Comparison of ENCODE assay signal across 1 cellular context in the genomic region with DNA sequence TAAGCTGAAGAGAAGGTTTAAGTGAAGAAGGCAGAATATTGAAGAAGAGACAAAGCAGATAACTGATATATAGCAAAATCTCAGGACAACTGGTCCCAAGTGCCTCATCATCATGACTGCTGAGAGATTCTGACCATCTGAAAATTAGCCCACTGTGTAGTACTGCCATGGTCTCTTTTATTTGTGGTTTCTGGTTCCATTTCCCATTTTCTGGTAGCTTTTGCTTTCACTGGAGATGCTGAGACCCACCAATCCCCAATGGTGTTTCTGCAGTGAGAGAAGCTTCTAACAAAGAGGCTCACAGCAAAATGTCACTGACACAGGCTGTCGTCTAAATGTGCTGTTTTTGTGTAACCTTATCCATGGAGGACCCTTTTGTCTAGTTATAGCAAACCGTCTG.
TF ChIP-seq lines count a peak whose summit lies in the region.

No MANE protein-coding gene starts in this region.

TF ChIP-seq in GM12878, 131 proteins besides CTCF, POLR2A, EP300 and RAD21 (continued from another document):
- TF ChIP-seq, protein P1, sequence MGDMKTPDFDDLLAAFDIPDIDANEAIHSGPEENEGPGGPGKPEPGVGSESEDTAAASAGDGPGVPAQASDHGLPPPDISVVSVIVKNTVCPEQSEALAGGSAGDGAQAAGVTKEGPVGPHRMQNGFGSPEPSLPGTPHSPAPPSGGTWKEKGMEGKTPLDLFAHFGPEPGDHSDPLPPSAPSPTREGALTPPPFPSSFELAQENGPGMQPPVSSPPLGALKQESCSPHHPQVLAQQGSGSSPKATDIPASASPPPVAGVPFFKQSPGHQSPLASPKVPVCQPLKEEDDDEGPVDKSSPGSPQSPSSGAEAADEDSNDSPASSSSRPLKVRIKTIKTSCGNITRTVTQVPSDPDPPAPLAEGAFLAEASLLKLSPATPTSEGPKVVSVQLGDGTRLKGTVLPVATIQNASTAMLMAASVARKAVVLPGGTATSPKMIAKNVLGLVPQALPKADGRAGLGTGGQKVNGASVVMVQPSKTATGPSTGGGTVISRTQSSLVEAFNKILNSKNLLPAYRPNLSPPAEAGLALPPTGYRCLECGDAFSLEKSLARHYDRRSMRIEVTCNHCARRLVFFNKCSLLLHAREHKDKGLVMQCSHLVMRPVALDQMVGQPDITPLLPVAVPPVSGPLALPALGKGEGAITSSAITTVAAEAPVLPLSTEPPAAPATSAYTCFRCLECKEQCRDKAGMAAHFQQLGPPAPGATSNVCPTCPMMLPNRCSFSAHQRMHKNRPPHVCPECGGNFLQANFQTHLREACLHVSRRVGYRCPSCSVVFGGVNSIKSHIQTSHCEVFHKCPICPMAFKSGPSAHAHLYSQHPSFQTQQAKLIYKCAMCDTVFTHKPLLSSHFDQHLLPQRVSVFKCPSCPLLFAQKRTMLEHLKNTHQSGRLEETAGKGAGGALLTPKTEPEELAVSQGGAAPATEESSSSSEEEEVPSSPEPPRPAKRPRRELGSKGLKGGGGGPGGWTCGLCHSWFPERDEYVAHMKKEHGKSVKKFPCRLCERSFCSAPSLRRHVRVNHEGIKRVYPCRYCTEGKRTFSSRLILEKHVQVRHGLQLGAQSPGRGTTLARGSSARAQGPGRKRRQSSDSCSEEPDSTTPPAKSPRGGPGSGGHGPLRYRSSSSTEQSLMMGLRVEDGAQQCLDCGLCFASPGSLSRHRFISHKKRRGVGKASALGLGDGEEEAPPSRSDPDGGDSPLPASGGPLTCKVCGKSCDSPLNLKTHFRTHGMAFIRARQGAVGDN (IDR thresholded peaks at IDR 0.05), result no peak
- TF ChIP-seq TAF1 (IDR thresholded peaks at IDR 0.05; ENCODE audit: borderline replicate concordance, low read depth, low read length) (no peak), RUNX3 (IDR thresholded peaks at IDR 0.05; ENCODE audit: low read length) (peak; percentile 16; the same call in 1 of the 2 replicates), LARP7 (IDR thresholded peaks at IDR 0.05) (no peak), CBFB (IDR thresholded peaks at IDR 0.05; ENCODE audit: low read depth) (no peak), CBX3 (IDR thresholded peaks at IDR 0.05; ENCODE audit: borderline replicate concordance, low read depth) (no peak), SPI1 (IDR thresholded peaks at IDR 0.05; ENCODE audit: borderline replicate concordance, insufficient read depth, low read depth, low read length) (peak; percentile 71), SUZ12 (IDR thresholded peaks at IDR 0.05; ENCODE audit: unreplicated experiment) (no peak)
